ENCODE assay signal across 5 cellular contexts in genomic region chr5:99940540-99940939, GRCh38.
"Had no signal": no experiment of that assay in that cellular context is flagged by ENCODE, and none has a peak within 500 bp of the region (broad histone marks: within the 10 kb centered on the region; RNA-seq: fewer than 3 reads in every experiment).

No MANE protein-coding gene starts in this region.

- H3K9me3 ChIP-seq: HAP-1 had no signal

- FAIRE-seq: HTR-8/SVneo had no signal

- ATAC-seq: GM23338 had no signal

- H2AFZ ChIP-seq: GM23338 had no signal

- H3K4me1 ChIP-seq: HAP-1 had no signal

- H3K4me2 ChIP-seq: GM23338 had no signal

- H3K4me3 ChIP-seq: GM23338, HAP-1 had no signal

- DNase-seq: H7, KBM-7 had no signal

- H3K36me3 ChIP-seq: HAP-1 had no signal
